Comparison of ENCODE assay signal across 1 cellular context in the genomic region with DNA sequence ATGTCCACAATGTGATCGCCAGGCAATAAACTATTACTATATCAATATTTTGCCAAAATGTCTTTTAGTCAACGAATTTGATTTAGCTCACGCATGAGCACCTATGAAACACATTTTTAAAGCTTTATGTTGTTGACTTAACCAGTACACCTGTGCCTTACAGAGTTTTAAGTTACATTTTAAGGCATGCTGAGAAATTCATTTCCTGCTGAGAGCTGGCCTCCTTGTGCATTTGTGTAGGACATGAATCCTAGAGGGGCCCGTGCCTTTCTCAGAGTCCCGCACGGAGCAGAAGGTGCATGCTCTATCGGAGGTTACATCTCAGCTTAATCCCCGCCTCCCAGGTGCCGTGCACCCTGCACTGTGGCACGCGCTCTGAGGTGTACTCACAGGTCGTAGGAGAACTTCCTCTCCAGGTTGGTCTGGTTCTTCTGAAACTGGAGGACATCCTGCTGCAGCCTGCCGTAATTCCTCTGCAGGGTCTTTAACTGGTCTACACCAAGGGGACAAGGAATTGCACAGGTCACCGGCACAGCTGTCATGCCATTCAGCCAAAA.
TF ChIP-seq lines count a peak whose summit lies in the region.

No MANE protein-coding gene starts in this region.

TF ChIP-seq in WTC11, 78 proteins besides CTCF, POLR2A, EP300 and RAD21 (continued from another document):
- TF ChIP-seq, protein P1, sequence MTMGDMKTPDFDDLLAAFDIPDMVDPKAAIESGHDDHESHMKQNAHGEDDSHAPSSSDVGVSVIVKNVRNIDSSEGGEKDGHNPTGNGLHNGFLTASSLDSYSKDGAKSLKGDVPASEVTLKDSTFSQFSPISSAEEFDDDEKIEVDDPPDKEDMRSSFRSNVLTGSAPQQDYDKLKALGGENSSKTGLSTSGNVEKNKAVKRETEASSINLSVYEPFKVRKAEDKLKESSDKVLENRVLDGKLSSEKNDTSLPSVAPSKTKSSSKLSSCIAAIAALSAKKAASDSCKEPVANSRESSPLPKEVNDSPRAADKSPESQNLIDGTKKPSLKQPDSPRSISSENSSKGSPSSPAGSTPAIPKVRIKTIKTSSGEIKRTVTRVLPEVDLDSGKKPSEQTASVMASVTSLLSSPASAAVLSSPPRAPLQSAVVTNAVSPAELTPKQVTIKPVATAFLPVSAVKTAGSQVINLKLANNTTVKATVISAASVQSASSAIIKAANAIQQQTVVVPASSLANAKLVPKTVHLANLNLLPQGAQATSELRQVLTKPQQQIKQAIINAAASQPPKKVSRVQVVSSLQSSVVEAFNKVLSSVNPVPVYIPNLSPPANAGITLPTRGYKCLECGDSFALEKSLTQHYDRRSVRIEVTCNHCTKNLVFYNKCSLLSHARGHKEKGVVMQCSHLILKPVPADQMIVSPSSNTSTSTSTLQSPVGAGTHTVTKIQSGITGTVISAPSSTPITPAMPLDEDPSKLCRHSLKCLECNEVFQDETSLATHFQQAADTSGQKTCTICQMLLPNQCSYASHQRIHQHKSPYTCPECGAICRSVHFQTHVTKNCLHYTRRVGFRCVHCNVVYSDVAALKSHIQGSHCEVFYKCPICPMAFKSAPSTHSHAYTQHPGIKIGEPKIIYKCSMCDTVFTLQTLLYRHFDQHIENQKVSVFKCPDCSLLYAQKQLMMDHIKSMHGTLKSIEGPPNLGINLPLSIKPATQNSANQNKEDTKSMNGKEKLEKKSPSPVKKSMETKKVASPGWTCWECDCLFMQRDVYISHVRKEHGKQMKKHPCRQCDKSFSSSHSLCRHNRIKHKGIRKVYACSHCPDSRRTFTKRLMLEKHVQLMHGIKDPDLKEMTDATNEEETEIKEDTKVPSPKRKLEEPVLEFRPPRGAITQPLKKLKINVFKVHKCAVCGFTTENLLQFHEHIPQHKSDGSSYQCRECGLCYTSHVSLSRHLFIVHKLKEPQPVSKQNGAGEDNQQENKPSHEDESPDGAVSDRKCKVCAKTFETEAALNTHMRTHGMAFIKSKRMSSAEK (CRISPR knock-in tag; IDR thresholded peaks at IDR 0.05; ENCODE audit: borderline replicate concordance): no peak
- no peak for TF ChIP-seq JUN (CRISPR knock-in tag; IDR thresholded peaks at IDR 0.05)
- TF ChIP-seq, protein P2, sequence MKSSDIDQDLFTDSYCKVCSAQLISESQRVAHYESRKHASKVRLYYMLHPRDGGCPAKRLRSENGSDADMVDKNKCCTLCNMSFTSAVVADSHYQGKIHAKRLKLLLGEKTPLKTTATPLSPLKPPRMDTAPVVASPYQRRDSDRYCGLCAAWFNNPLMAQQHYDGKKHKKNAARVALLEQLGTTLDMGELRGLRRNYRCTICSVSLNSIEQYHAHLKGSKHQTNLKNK (CRISPR knock-in tag; IDR thresholded peaks at IDR 0.05): no peak
- TF ChIP-seq, protein P3, sequence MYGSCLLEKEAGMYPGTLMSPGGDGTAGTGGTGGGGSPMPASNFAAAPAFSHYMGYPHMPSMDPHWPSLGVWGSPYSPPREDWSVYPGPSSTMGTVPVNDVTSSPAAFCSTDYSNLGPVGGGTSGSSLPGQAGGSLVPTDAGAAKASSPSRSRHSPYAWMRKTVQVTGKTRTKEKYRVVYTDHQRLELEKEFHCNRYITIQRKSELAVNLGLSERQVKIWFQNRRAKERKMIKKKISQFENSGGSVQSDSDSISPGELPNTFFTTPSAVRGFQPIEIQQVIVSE (CRISPR knock-in tag; IDR thresholded peaks at IDR 0.05; ENCODE audit: borderline replicate concordance): no peak
- TF ChIP-seq TEAD1 (CRISPR knock-in tag; IDR thresholded peaks at IDR 0.05): no peak
- no peak for TF ChIP-seq ETV6 (CRISPR knock-in tag; IDR thresholded peaks at IDR 0.05)
- no peak for TF ChIP-seq RELA (CRISPR knock-in tag; IDR thresholded peaks at IDR 0.05; ENCODE audit: borderline replicate concordance)
- no peak for TF ChIP-seq ZSCAN18 (CRISPR knock-in tag; IDR thresholded peaks at IDR 0.05)
- TF ChIP-seq ESRRA (CRISPR knock-in tag; IDR thresholded peaks at IDR 0.05; ENCODE audit: borderline replicate concordance): no peak
- no peak for TF ChIP-seq ZNF121 (CRISPR knock-in tag; IDR thresholded peaks at IDR 0.05)
- TF ChIP-seq ATF1 (CRISPR knock-in tag; IDR thresholded peaks at IDR 0.05): no peak
- TF ChIP-seq, protein P4, sequence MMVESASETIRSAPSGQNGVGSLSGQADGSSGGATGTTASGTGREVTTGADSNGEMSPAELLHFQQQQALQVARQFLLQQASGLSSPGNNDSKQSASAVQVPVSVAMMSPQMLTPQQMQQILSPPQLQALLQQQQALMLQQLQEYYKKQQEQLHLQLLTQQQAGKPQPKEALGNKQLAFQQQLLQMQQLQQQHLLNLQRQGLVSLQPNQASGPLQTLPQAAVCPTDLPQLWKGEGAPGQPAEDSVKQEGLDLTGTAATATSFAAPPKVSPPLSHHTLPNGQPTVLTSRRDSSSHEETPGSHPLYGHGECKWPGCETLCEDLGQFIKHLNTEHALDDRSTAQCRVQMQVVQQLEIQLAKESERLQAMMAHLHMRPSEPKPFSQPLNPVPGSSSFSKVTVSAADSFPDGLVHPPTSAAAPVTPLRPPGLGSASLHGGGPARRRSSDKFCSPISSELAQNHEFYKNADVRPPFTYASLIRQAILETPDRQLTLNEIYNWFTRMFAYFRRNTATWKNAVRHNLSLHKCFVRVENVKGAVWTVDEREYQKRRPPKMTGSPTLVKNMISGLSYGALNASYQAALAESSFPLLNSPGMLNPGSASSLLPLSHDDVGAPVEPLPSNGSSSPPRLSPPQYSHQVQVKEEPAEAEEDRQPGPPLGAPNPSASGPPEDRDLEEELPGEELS (CRISPR knock-in tag; IDR thresholded peaks at IDR 0.05): no peak
- TF ChIP-seq, protein P5, sequence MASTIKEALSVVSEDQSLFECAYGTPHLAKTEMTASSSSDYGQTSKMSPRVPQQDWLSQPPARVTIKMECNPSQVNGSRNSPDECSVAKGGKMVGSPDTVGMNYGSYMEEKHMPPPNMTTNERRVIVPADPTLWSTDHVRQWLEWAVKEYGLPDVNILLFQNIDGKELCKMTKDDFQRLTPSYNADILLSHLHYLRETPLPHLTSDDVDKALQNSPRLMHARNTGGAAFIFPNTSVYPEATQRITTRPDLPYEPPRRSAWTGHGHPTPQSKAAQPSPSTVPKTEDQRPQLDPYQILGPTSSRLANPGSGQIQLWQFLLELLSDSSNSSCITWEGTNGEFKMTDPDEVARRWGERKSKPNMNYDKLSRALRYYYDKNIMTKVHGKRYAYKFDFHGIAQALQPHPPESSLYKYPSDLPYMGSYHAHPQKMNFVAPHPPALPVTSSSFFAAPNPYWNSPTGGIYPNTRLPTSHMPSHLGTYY (CRISPR knock-in tag; IDR thresholded peaks at IDR 0.05): no peak
- TF ChIP-seq, protein P6, sequence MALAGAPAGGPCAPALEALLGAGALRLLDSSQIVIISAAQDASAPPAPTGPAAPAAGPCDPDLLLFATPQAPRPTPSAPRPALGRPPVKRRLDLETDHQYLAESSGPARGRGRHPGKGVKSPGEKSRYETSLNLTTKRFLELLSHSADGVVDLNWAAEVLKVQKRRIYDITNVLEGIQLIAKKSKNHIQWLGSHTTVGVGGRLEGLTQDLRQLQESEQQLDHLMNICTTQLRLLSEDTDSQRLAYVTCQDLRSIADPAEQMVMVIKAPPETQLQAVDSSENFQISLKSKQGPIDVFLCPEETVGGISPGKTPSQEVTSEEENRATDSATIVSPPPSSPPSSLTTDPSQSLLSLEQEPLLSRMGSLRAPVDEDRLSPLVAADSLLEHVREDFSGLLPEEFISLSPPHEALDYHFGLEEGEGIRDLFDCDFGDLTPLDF (CRISPR knock-in tag; IDR thresholded peaks at IDR 0.05): no peak
- no peak for TF ChIP-seq MYBL2 (CRISPR knock-in tag; IDR thresholded peaks at IDR 0.05)
- TF ChIP-seq HMGA2 (CRISPR knock-in tag; IDR thresholded peaks at IDR 0.05): no peak
- TF ChIP-seq JAZF1 (CRISPR knock-in tag; IDR thresholded peaks at IDR 0.05): no peak
- TF ChIP-seq SOX15 (CRISPR knock-in tag; IDR thresholded peaks at IDR 0.05): no peak
TF ChIP-seq in WTC11: peak in this region for 0.
